Comparison of ENCODE assay signal across 18 cellular contexts in genomic region chr11:93704237-93704636, GRCh38. TPM values are rescaled to one million over a fixed set of nuclear protein-coding genes. Genes with fewer than 3 reads are reported as not detected.
DNase-seq lines count a peak whose midpoint lies in the region; ATAC-seq, FAIRE-seq and TF ChIP-seq lines count a peak whose summit lies in the region.
"Had no signal": no experiment of that assay in that cellular context is flagged by ENCODE, and none has a peak within 500 bp of the region (broad histone marks: within the 10 kb centered on the region; RNA-seq: fewer than 3 reads in every experiment).

No MANE protein-coding gene starts in this region.

- BruUV-seq in MCF 10A (replicated peaks; lab: Mats Ljungman, UMichigan) (no TSS peak), mammary epithelial cell (replicated peaks; lab: Mats Ljungman, UMichigan) (no TSS peak)

- H3K27ac Mint-ChIP-seq in MCF 10A (ENCODE audit: low read depth, unreplicated experiment): no peak overlapping the region
- H3K27ac Mint-ChIP-seq: activated CD8-positive, alpha-beta memory T cell treated with anti-CD3 and anti-CD28 coated beads, Interleukin-2, amount 10 ng/mL, durations not matched to agents 7 days and 5 days; activated T-helper 17 cell treated with anti-CD3 and anti-CD28 coated beads, Interleukin-2, amount 50 U/mL, for 72 hours had no signal

- in situ Hi-C loops in mammary epithelial cell (cut with MboI; ENCODE audit: low sequenced_read_pairs in 2 of 2): no loop called here

- dilution Hi-C loops in mammary epithelial cell (cut with HindIII; ENCODE audit: low sequenced_read_pairs): no loop called here

- no peak overlapping the region for H3K9ac ChIP-seq in mammary epithelial cell (ENCODE audit: insufficient read depth, low read length)

- peaks cover 14% of the 10 kb centered on the region for H3K9me3 Mint-ChIP-seq in MCF 10A (ENCODE audit: unreplicated experiment)

- H3K4me3 ChIP-seq in mammary epithelial cell (replicated peaks in 1 of 3; ENCODE audit: insufficient read depth in 1 of 3, low read depth in 2 of 3, low read length in 3 of 3): no peak overlapping the region
- no peak overlapping the region for H3K4me3 ChIP-seq in cardiac fibroblast (replicated peaks in 1 of 2; ENCODE audit: low read depth in 2 of 2, low read length in 2 of 2)
- no peak overlapping the region for H3K4me3 ChIP-seq in SJCRH30
- H3K4me3 ChIP-seq in dorsolateral prefrontal cortex: no peak overlapping the region
- H3K4me3 ChIP-seq: sigmoid colon had no signal

- CTCF ChIA-PET in MCF 10A (lab: Yijun Ruan, JAX) (no interaction called here), mammary epithelial cell (lab: Charles Lee; ENCODE audit: low non-redundant PET) (no interaction called here)

- intact Hi-C loops in MCF 10A (cut with micrococcal nuclease) (no loop called here), mammary epithelial cell (cut with micrococcal nuclease) (no loop called here), dorsolateral prefrontal cortex (cut with DNase I) (no loop called here)

- peak; percentile 8 for DNase-seq in MCF 10A (ENCODE audit: unreplicated experiment)
- no peak for DNase-seq in mammary epithelial cell
- DNase-seq in NAMALWA (ENCODE audit: low spot score): peak; percentile 14
- DNase-seq in cardiac fibroblast (ENCODE audit: low read depth in 2 of 2): no peak
- DNase-seq in urothelium cell line (ENCODE audit: low spot score): peak; percentile 7
- DNase-seq in SJCRH30: no peak
- no peak for DNase-seq in dorsolateral prefrontal cortex
- DNase-seq: activated CD8-positive, alpha-beta memory T cell treated with anti-CD3 and anti-CD28 coated beads, Interleukin-2, amount 10 ng/mL, durations not matched to agents 7 days and 5 days; head of caudate nucleus; NCI-H2029 treated with DMSO at 0.1 percent for 48 hours; NCI-H510A treated with DMSO at 0.1 percent for 48 hours; SHP77; sigmoid colon; stimulated activated CD4-positive, alpha-beta T cell treated with anti-CD3 and anti-CD28 coated beads, Interleukin-1b, Interleukin-23, amount 100 ng/mL, for 48 hours; T-helper 1 cell; WERI-Rb-1 had no signal

- H2AFZ ChIP-seq in mammary epithelial cell (ENCODE audit: low read depth, low read length): no peak overlapping the region

- no peaks in the 10 kb centered on the region for H3K79me2 ChIP-seq in mammary epithelial cell (ENCODE audit: insufficient read depth, low read length)

- no peak for ATAC-seq in GM18867 (IDR thresholded peaks at IDR 0.05; ENCODE audit: unreplicated experiment)
- ATAC-seq: activated CD8-positive, alpha-beta memory T cell treated with anti-CD3 and anti-CD28 coated beads, Interleukin-2, amount 10 ng/mL, durations not matched to agents 7 days and 5 days; activated T-helper 17 cell treated with anti-CD3 and anti-CD28 coated beads, Interleukin-2, amount 50 U/mL, for 72 hours had no signal

- H3K36me3 ChIP-seq in mammary epithelial cell (ENCODE audit: insufficient read depth, low read length) (peaks cover 30% of the 10 kb centered on the region), SJCRH30 (peaks cover 46% of the 10 kb centered on the region)

- H3K27me3 ChIP-seq in mammary epithelial cell (ENCODE audit: insufficient read depth, low read length) (no peaks in the 10 kb centered on the region), SJCRH30 (no peaks in the 10 kb centered on the region), dorsolateral prefrontal cortex (no peaks in the 10 kb centered on the region)
- H3K27me3 ChIP-seq: sigmoid colon had no signal

- H3K36me3 Mint-ChIP-seq in MCF 10A (ENCODE audit: insufficient read depth, unreplicated experiment): peaks cover 84% of the 10 kb centered on the region

- H3K9me3 ChIP-seq in mammary epithelial cell (replicated peaks; ENCODE audit: insufficient read depth, low read length): peaks cover 2% of the 10 kb centered on the region
- no peaks in the 10 kb centered on the region for H3K9me3 ChIP-seq in SJCRH30 (replicated peaks)

- H3K4me2 ChIP-seq in mammary epithelial cell (ENCODE audit: insufficient read depth, low read depth, low read length): no peak overlapping the region

- H4K20me1 ChIP-seq in mammary epithelial cell (ENCODE audit: insufficient read depth, low read length): no peaks in the 10 kb centered on the region

- 96% methylated on average over 2 of the region's 2 CpGs for WGBS in mammary epithelial cell (ENCODE audit: low coverage, missing lambda C conversion rate)

- no peak overlapping the region for H3K27ac ChIP-seq in mammary epithelial cell (ENCODE audit: insufficient read depth, low read depth, low read length)
- no peak overlapping the region for H3K27ac ChIP-seq in SJCRH30
- H3K27ac ChIP-seq in dorsolateral prefrontal cortex: no peak overlapping the region
- H3K27ac ChIP-seq: sigmoid colon, WERI-Rb-1 had no signal

- FAIRE-seq in urothelium cell line (lab: Jason Lieb, UNC): no peak

- TF ChIP-seq CTCF in MCF 10A (IDR thresholded peaks at IDR 0.05; ENCODE audit: unreplicated experiment): no peak
- no peak for TF ChIP-seq CTCF in mammary epithelial cell (conservative IDR thresholded peaks at IDR 0.05 in 1 of 2, IDR thresholded peaks at IDR 0.05 in 1 of 2; ENCODE audit: extremely low read depth in 1 of 2, insufficient read depth in 1 of 2, low read depth in 1 of 2, low read length in 2 of 2)
- peak; percentile 9 for TF ChIP-seq CTCF in cardiac fibroblast (IDR thresholded peaks at IDR 0.05; ENCODE audit: low read depth, low read length)
- TF ChIP-seq CTCF in dorsolateral prefrontal cortex (IDR thresholded peaks at IDR 0.05 in 54 of 56, conservative IDR thresholded peaks at IDR 0.05 in 2 of 56; ENCODE audit: low read depth in 1 of 56, partially characterized antibody in 56 of 56): no peak

- H3K4me1 ChIP-seq in mammary epithelial cell (ENCODE audit: insufficient read depth, low read length) (no peaks in the 10 kb centered on the region), SJCRH30 (no peaks in the 10 kb centered on the region)

- no peak overlapping the region for H3K4me3 Mint-ChIP-seq in MCF 10A (ENCODE audit: unreplicated experiment)
- H3K4me3 Mint-ChIP-seq: activated CD8-positive, alpha-beta memory T cell treated with anti-CD3 and anti-CD28 coated beads, Interleukin-2, amount 10 ng/mL, durations not matched to agents 7 days and 5 days; activated T-helper 17 cell treated with anti-CD3 and anti-CD28 coated beads, Interleukin-2, amount 50 U/mL, for 72 hours had no signal

- H3K4me1 Mint-ChIP-seq in MCF 10A (ENCODE audit: insufficient read depth, unreplicated experiment): no peaks in the 10 kb centered on the region

- POLR2A ChIA-PET in MCF 10A (lab: Yijun Ruan, JAX): interaction anchor here (0.8 to 0.9 kb wide), 2 partner anchors 9 to 40 kb away, joined by 3 read pairs; no protein-coding TSS in a partner anchor

- H3K27me3 Mint-ChIP-seq in MCF 10A (ENCODE audit: insufficient read depth, unreplicated experiment): no peaks in the 10 kb centered on the region
- H3K27me3 Mint-ChIP-seq: activated CD8-positive, alpha-beta memory T cell treated with anti-CD3 and anti-CD28 coated beads, Interleukin-2, amount 10 ng/mL, durations not matched to agents 7 days and 5 days; activated T-helper 17 cell treated with anti-CD3 and anti-CD28 coated beads, Interleukin-2, amount 50 U/mL, for 72 hours had no signal

RNA-seq across cellular contexts. Expression of gene TAF1D, which starts 37.1 kb away (rescaled TPM):
- 165 and 212 TPM in 2 replicates for total RNA-seq in MCF 10A (2022)
- 100 to 1,000 TPM; 167 to 198 TPM for total RNA-seq in mammary epithelial cell
- 41.8 TPM for polyA plus RNA-seq in mammary epithelial cell
- 39.2 TPM for polyA minus RNA-seq in mammary epithelial cell
- total RNA-seq in SJCRH30 (2014; rRNA removed; shearing (Covaris generic)): 223 and 227 TPM in 2 replicates
- 100 to 1,000 TPM in 109 of 120 experiments, 10 to 100 TPM in 11; 75.7 to 158 (median 117) TPM for total RNA-seq in dorsolateral prefrontal cortex

RNA-seq across cellular contexts. Expression of gene C11orf54, which starts 37.2 kb away (rescaled TPM):
- 13.8 and 23.1 TPM in 2 replicates for total RNA-seq in MCF 10A (2022)
- total RNA-seq in mammary epithelial cell: 10 to 100 TPM in 1 of 2 donors, 1 to 10 TPM in 1; 8.2 to 10.2 TPM
- 2.6 TPM for polyA plus RNA-seq in mammary epithelial cell
- not detected for polyA minus RNA-seq in mammary epithelial cell
- total RNA-seq in SJCRH30 (2014; rRNA removed; shearing (Covaris generic)): 22.3 and 23.9 TPM in 2 replicates
- 10 to 100 TPM; 23.5 to 54.6 (median 37.3) TPM for total RNA-seq in dorsolateral prefrontal cortex

RNA-seq across cellular contexts. Expression of gene CEP295, which starts 42.8 kb away (rescaled TPM):
- total RNA-seq in MCF 10A (2022) (9.5 and 11.1 TPM in 2 replicates), mammary epithelial cell (10 to 100 TPM; 13.0 to 18.3 TPM), dorsolateral prefrontal cortex (10 to 100 TPM; 13.4 to 26.1 (median 19.8) TPM)
- 6.9 TPM for polyA plus RNA-seq in mammary epithelial cell
- 13.0 TPM for polyA minus RNA-seq in mammary epithelial cell
- total RNA-seq in SJCRH30 (2014; rRNA removed; shearing (Covaris generic)): 25.4 and 32.5 TPM in 2 replicates

Comparison
In these comparisons a context has a peak if more than half of its experiments do, and no peak if none do; other contexts are left out.
1. DNase-seq: peak in MCF 10A (single experiment), NAMALWA (single experiment) and urothelium cell line (single experiment); none in mammary epithelial cell (single experiment), cardiac fibroblast (0 of 2), SJCRH30 (0 of 2) and dorsolateral prefrontal cortex (0 of 10).